ENCODE assay signal across 8 cellular contexts in the genomic region with DNA sequence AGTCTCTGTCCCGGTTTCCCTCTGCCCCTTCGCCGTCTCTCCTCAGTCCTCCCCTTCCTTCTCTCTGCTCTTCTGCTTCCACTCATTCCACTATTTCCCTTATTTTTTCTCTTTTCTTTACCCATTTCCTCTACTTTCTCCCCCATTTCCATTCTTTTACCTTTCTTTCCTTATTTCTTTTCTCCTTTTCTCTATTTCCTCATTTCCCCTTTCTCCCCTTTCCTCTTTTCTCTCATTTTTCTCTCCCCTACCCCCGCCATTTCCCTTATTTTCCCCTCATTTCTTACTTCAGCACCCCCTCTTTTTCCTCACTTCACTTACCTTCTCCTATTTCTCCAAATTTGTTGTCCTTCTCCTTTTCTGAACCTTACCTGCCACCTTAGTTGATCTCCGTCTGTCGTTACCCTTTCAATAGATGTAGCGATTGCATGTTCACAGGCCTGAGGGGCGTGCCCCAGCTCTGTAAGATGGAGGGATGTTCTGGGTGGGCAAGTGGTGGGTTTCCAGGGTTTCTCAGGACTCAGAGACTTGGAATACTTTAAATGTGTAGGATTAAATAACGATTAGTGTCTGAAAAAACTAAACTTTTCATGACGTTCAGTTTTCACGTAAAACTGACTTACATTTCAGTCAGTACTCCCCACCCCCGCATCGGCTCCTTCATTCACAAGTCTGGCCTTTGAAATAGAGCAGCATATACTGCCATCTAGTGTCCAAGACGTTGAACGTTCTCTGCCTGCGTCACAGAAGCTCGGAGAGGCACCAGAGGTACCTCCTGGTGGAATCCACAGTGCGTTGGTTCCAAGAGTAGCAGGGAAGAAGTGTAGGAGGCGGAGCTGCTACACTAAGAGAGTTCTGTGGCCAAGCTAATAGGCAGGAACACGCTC. TPM values are rescaled to one million over a fixed set of nuclear protein-coding genes. Genes with fewer than 3 reads are reported as not detected.
DNase-seq lines count a peak whose midpoint lies in the region; ATAC-seq and TF ChIP-seq lines count a peak whose summit lies in the region.

No MANE protein-coding gene starts in this region.

- no peaks in the 10 kb centered on the region for H3K36me3 ChIP-seq in BJ (ENCODE audit: control insufficient read depth, insufficient read depth, low read length)
- H3K36me3 ChIP-seq in right lobe of liver, result no peaks in the 10 kb centered on the region

- H3K4me1 ChIP-seq in right lobe of liver, result no peaks in the 10 kb centered on the region

- no peak for TF ChIP-seq POLR2A in right lobe of liver (IDR thresholded peaks at IDR 0.05)

- 8% methylated on average over 20 of the region's 20 CpGs for WGBS in right lobe of liver (ENCODE audit: insufficient coverage, low coverage, low lambda C conversion rate, missing lambda C conversion rate)

- ATAC-seq in HG03520 (IDR thresholded peaks at IDR 0.05; ENCODE audit: unreplicated experiment) (peak; percentile 77), right lobe of liver (peak; percentile 75 to 87 (median 78))

- peak; percentile 31 for DNase-seq in BJ (ENCODE audit: low read depth)
- DNase-seq in GM19240 (ENCODE audit: insufficient read length, low spot score), result peak; percentile 65
- peak; percentile 68 to 85 for DNase-seq in NCI-H526 (lab: John Stamatoyannopoulos, UW)
- DNase-seq in activated CD4-positive, alpha-beta T cell treated with anti-CD3 and anti-CD28 coated beads, Interleukin-2, amount 50 U/mL, for 24 hours (ENCODE audit: low read depth in 1 of 2, low spot score in 1 of 2), result peak; percentile 39 to 77
- peak; percentile 82 for DNase-seq in ecto neural progenitor cell (ENCODE audit: low spot score)
- peak; percentile 67 to 77 (median 74) for DNase-seq in right lobe of liver
- peak; percentile 81 for DNase-seq in stimulated activated CD4-positive, alpha-beta T cell treated with anti-CD3 and anti-CD28 coated beads, Interleukin-4, amount 100 ng/mL, for 24 hours

- H3K4me3 ChIP-seq in BJ (ENCODE audit: low read depth, low read length) (peak overlapping the region; percentile 42), right lobe of liver (peak overlapping the region; percentile 48 to 67 (median 65))

- intact Hi-C loops in right lobe of liver (cut with DNase I), result loop anchor here (10.0 kb wide), 3 partner anchors 62 to 122 kb away; no protein-coding TSS in a partner anchor

- CTCF ChIA-PET in BJ (lab: Yijun Ruan, JAX), result interaction anchor here (0.5 to 5.3 kb wide), 24 partner anchors 8 to 751 kb away, joined by 3 to 56 read pairs (median 4); a partner anchor contains a TSS

- H3K27ac ChIP-seq in right lobe of liver, result peak overlapping the region in 2 of 3 donors; percentile 63 to 73

- H3K27me3 ChIP-seq in BJ (ENCODE audit: control insufficient read depth, insufficient read depth, low read length), result peaks cover 4% of the 10 kb centered on the region; the same call in 1 of the 2 replicates
- peaks cover 0 to 3% of the 10 kb centered on the region in 2 donors for H3K27me3 ChIP-seq in right lobe of liver

- POLR2A ChIA-PET in BJ (lab: Charles Lee), result no interaction called here

- TF ChIP-seq CTCF in BJ (IDR thresholded peaks at IDR 0.05; ENCODE audit: insufficient read depth, low read depth, low read length) (peak; percentile 59), right lobe of liver (IDR thresholded peaks at IDR 0.05) (peak; percentile 80 to 90 (median 87))

- no peaks in the 10 kb centered on the region for H3K9me3 ChIP-seq in right lobe of liver

RNA-seq across cellular contexts. Expression of a gene that starts 0.6 kb away (rescaled TPM):
- polyA plus RNA-seq in BJ (2011; rRNA removed), result not detected in 2 replicates
- polyA minus RNA-seq in BJ (2011; rRNA and poly(A)+ RNA removed), result not detected in 2 replicates
- total RNA-seq in right lobe of liver, result not detected

RNA-seq across cellular contexts. Expression of a gene that starts 1.3 kb away (rescaled TPM):
- polyA plus RNA-seq in BJ (2011; rRNA removed), result 34.7 and 39.9 TPM in 2 replicates
- 14.6 and 16.6 TPM in 2 replicates for polyA minus RNA-seq in BJ (2011; rRNA and poly(A)+ RNA removed)
- 100 to 1,000 TPM in 2 of 6 experiments, 10 to 100 TPM in 3, 1 to 10 TPM in 1; 7.4 to 118 (median 60.3) TPM for total RNA-seq in right lobe of liver

RNA-seq across cellular contexts. Expression of a gene that starts 48.8 kb away (rescaled TPM):
- polyA plus RNA-seq in BJ (2011; rRNA removed), result 12.4 and 12.8 TPM in 2 replicates
- polyA minus RNA-seq in BJ (2011; rRNA and poly(A)+ RNA removed), result 60.1 and 96.1 TPM in 2 replicates
- 10 to 100 TPM in 4 of 6 experiments, 1 to 10 TPM in 2; 6.3 to 13.8 (median 11.8) TPM for total RNA-seq in right lobe of liver

Comparison
In these comparisons a context has a peak if more than half of its experiments do, and no peak if none do; other contexts are left out.
1. Peak in every context shown above with its lines: DNase-seq, ATAC-seq, H3K4me3 ChIP-seq and H3K27ac ChIP-seq.
2. DNase-seq: peak in every context shown above with its lines; median percentile 82 in ecto neural progenitor cell; 81 in stimulated activated CD4-positive, alpha-beta T cell treated with anti-CD3 and anti-CD28 coated beads, Interleukin-4, amount 100 ng/mL, for 24 hours; 76 in NCI-H526; 74 in right lobe of liver; 65 in GM19240; 58 in activated CD4-positive, alpha-beta T cell treated with anti-CD3 and anti-CD28 coated beads, Interleukin-2, amount 50 U/mL, for 24 hours; 31 in BJ.